In genomic region chr15:81483496-81483895, GRCh38 we compare ENCODE assay signal across 7 cellular contexts.
"Had no signal": no experiment of that assay in that cellular context is flagged by ENCODE, and none has a peak within 500 bp of the region (broad histone marks: within the 10 kb centered on the region; RNA-seq: fewer than 3 reads in every experiment).

No MANE protein-coding gene starts in this region.

- H3K4me1 Mint-ChIP-seq: IgD-negative memory B cell had no signal

- H3K4me3 ChIP-seq: K562 had no signal

- H3K4me3 Mint-ChIP-seq: IgD-negative memory B cell had no signal

- H3K27ac Mint-ChIP-seq: IgD-negative memory B cell had no signal

- DNase-seq: IMR-90, KBM-7, KG1 had no signal

- H3K27ac ChIP-seq: HL-60 had no signal

- H3K36me3 Mint-ChIP-seq: IgD-negative memory B cell had no signal

- ATAC-seq: HepG2, K562 had no signal
